ENCODE assay signal across 26 cellular contexts in the genomic region with DNA sequence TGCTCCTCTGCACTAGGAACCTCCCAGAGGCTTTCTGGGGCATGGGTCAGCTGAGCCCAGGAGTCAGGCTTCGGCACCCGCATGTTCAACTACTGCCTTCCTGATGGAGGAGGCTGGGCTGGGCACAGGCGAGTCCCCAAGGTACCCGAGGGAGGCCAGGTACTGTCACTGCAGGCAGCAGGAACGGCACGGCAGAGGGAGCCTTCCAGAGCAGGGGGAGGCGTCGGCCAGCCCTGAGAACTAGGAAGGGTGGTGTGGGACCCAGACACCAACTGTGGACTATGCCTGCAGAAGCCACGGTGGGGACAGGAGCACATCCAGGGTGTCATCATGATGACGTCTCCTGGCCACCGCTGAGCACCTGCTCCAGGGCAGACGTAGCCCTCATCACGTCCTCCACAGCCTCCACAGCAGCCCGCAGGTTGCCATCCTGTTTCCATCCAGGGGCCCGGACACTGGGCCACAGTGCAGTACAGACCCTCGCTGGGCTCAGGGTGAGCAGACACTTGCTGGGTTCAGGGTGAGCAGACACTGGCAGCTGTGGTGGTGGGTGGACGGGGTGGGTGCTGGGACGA. TPM values are rescaled to one million over a fixed set of nuclear protein-coding genes. Genes with fewer than 3 reads are reported as not detected.
DNase-seq lines count a peak whose midpoint lies in the region; ATAC-seq, FAIRE-seq and TF ChIP-seq lines count a peak whose summit lies in the region.
"Had no signal": no experiment of that assay in that cellular context is flagged by ENCODE, and none has a peak within 500 bp of the region (broad histone marks: within the 10 kb centered on the region; RNA-seq: fewer than 3 reads in every experiment).

No MANE protein-coding gene starts in this region.

- H3K23me2 ChIP-seq in H1 (ENCODE audit: low read depth, low read length), result no peaks in the 10 kb centered on the region

- POLR2A ChIA-PET in H1 (lab: Charles Lee; ENCODE audit: partially characterized antibody), result no interaction called here

- H3K79me1 ChIP-seq in H1 (ENCODE audit: low read depth, low read length) (no peaks in the 10 kb centered on the region), trophoblast cell (ENCODE audit: low read length) (no peaks in the 10 kb centered on the region), mesendoderm (ENCODE audit: low read length) (no peaks in the 10 kb centered on the region)

- no peaks in the 10 kb centered on the region for H4K20me1 ChIP-seq in H1 (replicated peaks in 1 of 2; ENCODE audit: control insufficient read depth in 1 of 2, insufficient read depth in 2 of 2, low read length in 2 of 2)

- CTCF ChIA-PET in activated CD8-positive, alpha-beta memory T cell treated with anti-CD3 and anti-CD28 coated beads, Interleukin-2, amount 10 ng/mL, durations not matched to agents 7 days and 5 days (lab: Charles Lee), result no interaction called here
- CTCF ChIA-PET in H1 (lab: Charles Lee; ENCODE audit: partially characterized antibody), result interaction anchor here (1.1 kb wide), 1 partner anchor 103 kb away, joined by 4 read pairs; no protein-coding TSS in a partner anchor

- no peak overlapping the region for H2BK120ac ChIP-seq in H1 (replicated peaks; ENCODE audit: low read depth, low read length)
- H2BK120ac ChIP-seq in trophoblast cell (ENCODE audit: insufficient read depth, low read length, poor library complexity), result no peak overlapping the region
- no peak overlapping the region for H2BK120ac ChIP-seq in mesendoderm (ENCODE audit: low read depth, low read length)

- no peak overlapping the region for H2BK15ac ChIP-seq in H1 (ENCODE audit: low read length)
- no peak overlapping the region for H2BK15ac ChIP-seq in mesendoderm (replicated peaks; ENCODE audit: low read depth)

- H3K23ac ChIP-seq in H1 (ENCODE audit: insufficient read length) (no peak overlapping the region), trophoblast cell (ENCODE audit: low read length) (no peak overlapping the region), mesendoderm (ENCODE audit: low read length) (no peak overlapping the region)

- no peak overlapping the region for H4K91ac ChIP-seq in H1 (replicated peaks; ENCODE audit: insufficient read length, low read length)
- no peak overlapping the region for H4K91ac ChIP-seq in trophoblast cell (ENCODE audit: low read depth, low read length)

- TF ChIP-seq POLR2A in H1 (IDR thresholded peaks at IDR 0.05; ENCODE audit: control extremely low read depth in 1 of 2, low read depth in 2 of 2, low read length in 2 of 2), result no peak

- H2BK20ac ChIP-seq in H1 (ENCODE audit: low read length), result no peak overlapping the region

- H3K4me1 Mint-ChIP-seq in activated CD8-positive, alpha-beta memory T cell treated with anti-CD3 and anti-CD28 coated beads, Interleukin-2, amount 10 ng/mL, durations not matched to agents 7 days and 5 days, result no peaks in the 10 kb centered on the region
- H3K4me1 Mint-ChIP-seq: CD14-positive monocyte; CD8-positive, alpha-beta memory T cell had no signal

- no peak overlapping the region for H4K12ac ChIP-seq in trophoblast cell (ENCODE audit: low read depth, low read length)

- no peak for DNase-seq in activated CD8-positive, alpha-beta memory T cell treated with anti-CD3 and anti-CD28 coated beads, Interleukin-2, amount 10 ng/mL, durations not matched to agents 7 days and 5 days
- DNase-seq in activated CD8-positive, alpha-beta memory T cell treated with anti-CD3 and anti-CD28 coated beads, Interleukin-2, amount 50 U/mL, for 48 hours, result no peak
- DNase-seq in NT2/D1 (ENCODE audit: low read depth, low spot score), result no peak
- no peak for DNase-seq in H1 (ENCODE audit: low read depth in 1 of 2, low spot score in 2 of 2)
- DNase-seq in trophoblast cell, result no peak
- DNase-seq in NK-92 treated with Interleukin-12 subunit alpha and Interleukin-12 subunit beta, amount 100 ng/mL, for 24 hours (lab: John Stamatoyannopoulos, UW), result no peak
- no peak for DNase-seq in mesendoderm
- DNase-seq: AML-193; BE2C; CD4-positive, alpha-beta T cell; DMS 273 treated with DMSO at 0.1 percent for 48 hours; DMS79; EL; GDM1; GOT3; H7; HCEC 1CT had no signal

- H3K18ac ChIP-seq in H1 (ENCODE audit: extremely low read depth, low read length) (no peak overlapping the region), trophoblast cell (ENCODE audit: low read length) (no peak overlapping the region), mesendoderm (ENCODE audit: low read length) (no peak overlapping the region)

- H3K14ac ChIP-seq in H1 (ENCODE audit: insufficient read length) (no peak overlapping the region), trophoblast cell (ENCODE audit: low read length) (no peak overlapping the region)

- TF ChIP-seq EP300 in H1 (IDR thresholded peaks at IDR 0.05; ENCODE audit: borderline replicate concordance in 1 of 2, low read depth in 2 of 2, low read length in 2 of 2), result no peak

- H3K9me3 ChIP-seq in NT2/D1 (ENCODE audit: insufficient read depth, low read length) (0 out of 2 replicates have a peak, but pooled peaks cover under 1% of the 10 kb centered on the region), H1 (ENCODE audit: insufficient read depth in 2 of 2, low read depth in 1 of 2, low read length in 1 of 2) (peaks cover 0 to 3% of the 10 kb centered on the region in 2 experiments; a peak in 1 of 4 replicates), trophoblast cell (ENCODE audit: insufficient read depth, low read depth, low read length) (peaks cover 2% of the 10 kb centered on the region)
- H3K9me3 ChIP-seq: BE2C had no signal

- no peak overlapping the region for H3K4ac ChIP-seq in H1 (replicated peaks; ENCODE audit: insufficient read length, low read depth, low read length)
- H3K4ac ChIP-seq in trophoblast cell (ENCODE audit: low read depth, low read length), result no peak overlapping the region
- H3K4ac ChIP-seq in mesendoderm (ENCODE audit: low read depth, low read length), result no peak overlapping the region

- no peaks in the 10 kb centered on the region for H3K27me3 ChIP-seq in NT2/D1 (ENCODE audit: insufficient read depth, insufficient read length)
- no peaks in the 10 kb centered on the region for H3K27me3 ChIP-seq in H1 (replicated peaks in 1 of 4; ENCODE audit: control insufficient read depth in 3 of 4, extremely low read depth in 1 of 4, insufficient read depth in 3 of 4, low read length in 3 of 4)
- no peaks in the 10 kb centered on the region for H3K27me3 ChIP-seq in trophoblast cell (ENCODE audit: insufficient read depth, low read length)
- no peaks in the 10 kb centered on the region for H3K27me3 ChIP-seq in mesendoderm (ENCODE audit: insufficient read depth, low read length, poor library complexity)
- H3K27me3 ChIP-seq: BE2C had no signal

- H3K36me3 Mint-ChIP-seq in activated CD8-positive, alpha-beta memory T cell treated with anti-CD3 and anti-CD28 coated beads, Interleukin-2, amount 10 ng/mL, durations not matched to agents 7 days and 5 days, result no peaks in the 10 kb centered on the region
- H3K36me3 Mint-ChIP-seq: CD14-positive monocyte; CD8-positive, alpha-beta memory T cell had no signal

- TF ChIP-seq CTCF in H1 (IDR thresholded peaks at IDR 0.05; ENCODE audit: control extremely low read depth in 1 of 3, insufficient read depth in 1 of 3, low read depth in 1 of 3, low read length in 3 of 3), result no peak

- no peak overlapping the region for H3K27ac ChIP-seq in H1 (ENCODE audit: low read depth, low read length)
- H3K27ac ChIP-seq in trophoblast cell (ENCODE audit: low read depth, low read length), result no peak overlapping the region
- H3K27ac ChIP-seq in mesendoderm (ENCODE audit: low read depth, low read length), result no peak overlapping the region
- H3K27ac ChIP-seq: 22Rv1; BLaER1 treated with 17β-estradiol and CSF1 and Interleukin-3, amounts not matched to agents 10 nM and 100 nM had no signal

- no peaks in the 10 kb centered on the region for H3K4me1 ChIP-seq in NT2/D1 (ENCODE audit: insufficient read depth, insufficient read length)
- H3K4me1 ChIP-seq in H1 (replicated peaks in 1 of 4; ENCODE audit: control insufficient read depth in 3 of 4, insufficient read depth in 4 of 4, low read length in 3 of 4), result no peaks in the 10 kb centered on the region
- no peaks in the 10 kb centered on the region for H3K4me1 ChIP-seq in trophoblast cell (ENCODE audit: control insufficient read depth in 1 of 2, insufficient read depth in 2 of 2, low read length in 2 of 2)
- H3K4me1 ChIP-seq in mesendoderm (ENCODE audit: control insufficient read depth, low read depth, low read length), result no peaks in the 10 kb centered on the region
- H3K4me1 ChIP-seq: BE2C had no signal

- H3K56ac ChIP-seq in H1 (replicated peaks; ENCODE audit: insufficient read length, low read depth, low read length), result no peak overlapping the region
- H3K56ac ChIP-seq in mesendoderm (ENCODE audit: low read length), result no peak overlapping the region

- peak; percentile 20 for ATAC-seq in activated CD8-positive, alpha-beta memory T cell treated with anti-CD3 and anti-CD28 coated beads, Interleukin-2, amount 10 ng/mL, durations not matched to agents 7 days and 5 days
- ATAC-seq in GM18520 (IDR thresholded peaks at IDR 0.05; ENCODE audit: unreplicated experiment), result no peak
- ATAC-seq: GM12878 had no signal

- H3K79me2 ChIP-seq in H1 (ENCODE audit: control insufficient read depth in 1 of 2, insufficient read depth in 2 of 2, low read length in 2 of 2) (no peaks in the 10 kb centered on the region), trophoblast cell (ENCODE audit: control insufficient read depth, insufficient read depth, low read length, poor library complexity) (no peaks in the 10 kb centered on the region), mesendoderm (ENCODE audit: control insufficient read depth, insufficient read depth, low read length) (no peaks in the 10 kb centered on the region)

- H3K9me3 Mint-ChIP-seq in activated CD8-positive, alpha-beta memory T cell treated with anti-CD3 and anti-CD28 coated beads, Interleukin-2, amount 10 ng/mL, durations not matched to agents 7 days and 5 days (ENCODE audit: low read depth), result peaks cover 3% of the 10 kb centered on the region
- H3K9me3 Mint-ChIP-seq: CD4-positive, alpha-beta T cell had no signal

- 89% methylated on average over 18 of the region's 18 CpGs; no CpG with 5 or more reads in 1 of the 2 experiments for WGBS in H1 (ENCODE audit: extremely low coverage in 1 of 2, insufficient coverage in 1 of 2, insufficient read length in 1 of 2, insufficient replicate concordance in 2 of 2, low coverage in 1 of 2, low lambda C conversion rate in 2 of 2, missing lambda C conversion rate in 1 of 2), 2 experiments
- no CpG with 5 or more reads among the region's 18 CpGs for WGBS in trophoblast cell (ENCODE audit: extremely low coverage, insufficient coverage, insufficient read length)
- WGBS in mesendoderm (ENCODE audit: extremely low coverage, insufficient coverage, low lambda C conversion rate), result no CpG with 5 or more reads among the region's 18 CpGs

- H2AK5ac ChIP-seq in H1 (ENCODE audit: low read depth, low read length), result no peak overlapping the region
- no peak overlapping the region for H2AK5ac ChIP-seq in trophoblast cell (ENCODE audit: low read length)
- H2AK5ac ChIP-seq in mesendoderm (ENCODE audit: low read length), result no peak overlapping the region

- H4K5ac ChIP-seq in H1 (ENCODE audit: insufficient read length, low read depth, low read length), result no peak overlapping the region
- H4K5ac ChIP-seq in mesendoderm (ENCODE audit: low read length), result no peak overlapping the region

- H3K4me3 ChIP-seq in NT2/D1 (ENCODE audit: insufficient read length, low read depth) (no peak overlapping the region), H1 (ENCODE audit: extremely low read depth in 1 of 4, insufficient read depth in 2 of 4, low read depth in 3 of 4, low read length in 4 of 4) (no peak overlapping the region), trophoblast cell (ENCODE audit: low read depth, low read length) (peak overlapping the region; percentile 36), mesendoderm (ENCODE audit: low read length) (no peak overlapping the region)
- H3K4me3 ChIP-seq: BLaER1 treated with 17β-estradiol and CSF1 and Interleukin-3, amounts not matched to agents 10 nM and 100 nM; GM12878 had no signal

- no peak for TF ChIP-seq RAD21 in H1 (IDR thresholded peaks at IDR 0.05 in 1 of 2, conservative IDR thresholded peaks at IDR 0.05 in 1 of 2; ENCODE audit: low read depth in 2 of 2, low read length in 2 of 2)

- H3K4me2 ChIP-seq in H1 (ENCODE audit: insufficient read depth in 1 of 2, low read depth in 2 of 2, low read length in 2 of 2) (no peak overlapping the region), trophoblast cell (ENCODE audit: low read length) (no peak overlapping the region), mesendoderm (ENCODE audit: low read length) (no peak overlapping the region)
- H3K4me2 ChIP-seq: BLaER1 treated with 17β-estradiol and CSF1 and Interleukin-3, amounts not matched to agents 10 nM and 100 nM had no signal

- H4K8ac ChIP-seq in H1 (ENCODE audit: extremely low read depth, insufficient read depth, low read length) (peak overlapping the region; percentile 25), trophoblast cell (ENCODE audit: low read depth, low read length) (no peak overlapping the region), mesendoderm (ENCODE audit: low read depth, low read length) (no peak overlapping the region)

- FAIRE-seq in H1 (lab: Jason Lieb, UNC), result no peak
- FAIRE-seq: A204.1, D721Med, GM12878, GM18507 had no signal

- H2AFZ ChIP-seq in H1 (ENCODE audit: low read length), result no peak overlapping the region
- H2AFZ ChIP-seq in trophoblast cell (ENCODE audit: insufficient read depth, low read length, poor library complexity), result no peak overlapping the region

- no peak overlapping the region for H2BK5ac ChIP-seq in H1 (ENCODE audit: low read depth, low read length)
- no peak overlapping the region for H2BK5ac ChIP-seq in trophoblast cell (ENCODE audit: low read depth, low read length, poor library complexity)
- no peak overlapping the region for H2BK5ac ChIP-seq in mesendoderm (ENCODE audit: low read length)

- H3K27ac Mint-ChIP-seq in activated CD8-positive, alpha-beta memory T cell treated with anti-CD3 and anti-CD28 coated beads, Interleukin-2, amount 10 ng/mL, durations not matched to agents 7 days and 5 days, result no peak overlapping the region
- H3K27ac Mint-ChIP-seq: CD14-positive monocyte; CD4-positive, alpha-beta T cell had no signal

- peak overlapping the region; percentile 6 for H3K9ac ChIP-seq in NT2/D1 (ENCODE audit: insufficient read length, low read depth)
- no peak overlapping the region for H3K9ac ChIP-seq in H1 (replicated peaks in 1 of 4; ENCODE audit: extremely low read depth in 1 of 4, low read depth in 3 of 4, low read length in 3 of 4)
- no peak overlapping the region for H3K9ac ChIP-seq in trophoblast cell (ENCODE audit: low read length)
- no peak overlapping the region for H3K9ac ChIP-seq in mesendoderm (ENCODE audit: low read length)
- H3K9ac ChIP-seq: BLaER1 treated with 17β-estradiol and CSF1 and Interleukin-3, amounts not matched to agents 10 nM and 100 nM had no signal

- H2BK12ac ChIP-seq in H1 (ENCODE audit: low read depth, low read length) (no peak overlapping the region), trophoblast cell (ENCODE audit: low read length) (no peak overlapping the region)

- H3K36me3 ChIP-seq in NT2/D1 (ENCODE audit: insufficient read depth, insufficient read length, low read length) (no peaks in the 10 kb centered on the region), H1 (ENCODE audit: control insufficient read depth in 2 of 4, insufficient read depth in 4 of 4, low read length in 3 of 4) (no peaks in the 10 kb centered on the region), trophoblast cell (ENCODE audit: control insufficient read depth in 1 of 2, insufficient read depth in 2 of 2, low read length in 2 of 2) (no peaks in the 10 kb centered on the region), mesendoderm (ENCODE audit: control insufficient read depth, insufficient read depth, low read length) (no peaks in the 10 kb centered on the region)
- H3K36me3 ChIP-seq: BE2C; BLaER1 treated with 17β-estradiol and CSF1 and Interleukin-3, amounts not matched to agents 10 nM and 100 nM had no signal

- H3K27me3 Mint-ChIP-seq in activated CD8-positive, alpha-beta memory T cell treated with anti-CD3 and anti-CD28 coated beads, Interleukin-2, amount 10 ng/mL, durations not matched to agents 7 days and 5 days, result no peaks in the 10 kb centered on the region
- H3K27me3 Mint-ChIP-seq: CD4-positive, alpha-beta T cell had no signal

- no peak overlapping the region for H3K4me3 Mint-ChIP-seq in activated CD8-positive, alpha-beta memory T cell treated with anti-CD3 and anti-CD28 coated beads, Interleukin-2, amount 10 ng/mL, durations not matched to agents 7 days and 5 days
- H3K4me3 Mint-ChIP-seq: CD14-positive monocyte; CD4-positive, alpha-beta T cell; CD8-positive, alpha-beta memory T cell had no signal

RNA-seq across cellular contexts. Expression of gene SORCS2, which starts 40.8 kb away (rescaled TPM):
- under 1 TPM; 0.05 to 0.06 TPM for total RNA-seq in activated CD8-positive, alpha-beta memory T cell treated with anti-CD3 and anti-CD28 coated beads, Interleukin-2, amount 10 ng/mL, durations not matched to agents 7 days and 5 days
- total RNA-seq in H1 (2021; fragmentation: NEBNext Ultra II Directional; extraction: Animal tissue kit (Norgen Biotek cat#: 25700)), result 0.75 and 1.8 TPM in 2 replicates
- polyA plus RNA-seq in H1 (2011; rRNA removed), result 0.36 and 0.57 TPM in 2 replicates
- 0.32 TPM for polyA plus RNA-seq in H1 (2011; cell fraction: cytosol; rRNA removed)
- 1.2 TPM for polyA plus RNA-seq in H1 (2011; cell fraction: nucleus; rRNA removed)
- 0.33 to 1.2 TPM (median 0.82 TPM) in 4 replicates for polyA plus RNA-seq in H1 (2012, experiment 1 of 2)
- polyA plus RNA-seq in H1 (2012, experiment 2 of 2), result 0.18 TPM
- polyA plus RNA-seq in H1 (2013, experiment 1 of 2), result 1.4 TPM
- 1.1 TPM for polyA plus RNA-seq in H1 (2013, experiment 2 of 2)
- 1.0 and 1.8 TPM in 2 replicates for polyA minus RNA-seq in H1 (2011; rRNA and poly(A)+ RNA removed)
- polyA minus RNA-seq in H1 (2011; cell fraction: cytosol; rRNA and poly(A)+ RNA removed), result 1.3 TPM
- 0.60 TPM for polyA minus RNA-seq in H1 (2011; cell fraction: nucleus; rRNA and poly(A)+ RNA removed)
- polyA plus RNA-seq in trophoblast cell (2013), result 0.14 and 0.26 TPM in 2 replicates
- polyA plus RNA-seq in mesendoderm (2013, experiment 1 of 2), result 0.27 TPM
- 0.34 TPM for polyA plus RNA-seq in mesendoderm (2013, experiment 2 of 2)
- total RNA-seq: CD4-positive, alpha-beta T cell; CD8-positive, alpha-beta memory T cell had no signal
- polyA plus RNA-seq: CD8-positive, alpha-beta memory T cell had no signal
